18 cellular contexts compared by ENCODE assay signal in genomic region chr1:180123463-180123936, GRCh38. TPM values are rescaled to one million over a fixed set of nuclear protein-coding genes. Genes with fewer than 3 reads are reported as not detected.
DNase-seq lines count a peak whose midpoint lies in the region; ATAC-seq and TF ChIP-seq lines count a peak whose summit lies in the region.
"Had no signal": no experiment of that assay in that cellular context is flagged by ENCODE, and none has a peak within 500 bp of the region (broad histone marks: within the 10 kb centered on the region; RNA-seq: fewer than 3 reads in every experiment).

No MANE protein-coding gene starts in this region.

- H3K9me3 Mint-ChIP-seq in activated CD8-positive, alpha-beta T cell treated with anti-CD3 and anti-CD28 coated beads for 36 hours: no peaks in the 10 kb centered on the region
- no peaks in the 10 kb centered on the region for H3K9me3 Mint-ChIP-seq in activated CD8-positive, alpha-beta T cell treated with anti-CD3 and anti-CD28 coated beads, Interleukin-2, amount 10 ng/mL, durations not matched to agents 7 days and 5 days (ENCODE audit: insufficient read depth)
- H3K9me3 Mint-ChIP-seq: T-cell had no signal

- peaks cover 31% of the 10 kb centered on the region for H3K4me1 ChIP-seq in PC-3 (ENCODE audit: insufficient read depth, low read length)
- H3K4me1 ChIP-seq: left ventricle myocardium inferior, prostate gland had no signal

- POLR2A ChIA-PET in activated CD8-positive, alpha-beta T cell treated with anti-CD3 and anti-CD28 coated beads for 36 hours (lab: Charles Lee): interaction anchor here (0.6 kb wide), 1 partner anchor 29 kb away, joined by 3 read pairs; no protein-coding TSS in a partner anchor
- POLR2A ChIA-PET in activated CD8-positive, alpha-beta T cell treated with anti-CD3 and anti-CD28 coated beads, Interleukin-2, amount 10 ng/mL, durations not matched to agents 7 days and 5 days (lab: Charles Lee): no interaction called here
- POLR2A ChIA-PET in PC-3 (lab: Charles Lee; ENCODE audit: unreplicated experiment): interaction anchor here (1.5 kb wide), 1 partner anchor 31 kb away, joined by 14 read pairs; the partner anchor contains the start of gene QSOX1

- H3K4me2 ChIP-seq in PC-3 (ENCODE audit: low read length): no peak overlapping the region

- no peaks in the 10 kb centered on the region for H3K9me2 ChIP-seq in PC-3 (replicated peaks; ENCODE audit: low read length)

- no peaks in the 10 kb centered on the region for H3K27me3 Mint-ChIP-seq in activated CD8-positive, alpha-beta T cell treated with anti-CD3 and anti-CD28 coated beads for 36 hours
- peaks cover 2% of the 10 kb centered on the region for H3K27me3 Mint-ChIP-seq in activated CD8-positive, alpha-beta T cell treated with anti-CD3 and anti-CD28 coated beads, Interleukin-2, amount 10 ng/mL, durations not matched to agents 7 days and 5 days (ENCODE audit: low read depth)
- H3K27me3 Mint-ChIP-seq: naive thymus-derived CD8-positive, alpha-beta T cell; T-cell had no signal

- intact Hi-C loops in activated CD8-positive, alpha-beta T cell treated with anti-CD3 and anti-CD28 coated beads for 36 hours (cut with micrococcal nuclease): no loop called here
- intact Hi-C loops in PC-3 (cut with micrococcal nuclease): loop anchor here (1.0 kb wide), 1 partner anchor 28 kb away; no protein-coding TSS in a partner anchor

- H4K20me1 ChIP-seq in PC-3 (ENCODE audit: low read length): no peaks in the 10 kb centered on the region

- no peaks in the 10 kb centered on the region for H3K27me3 ChIP-seq in PC-3 (ENCODE audit: low read length)

- no peaks in the 10 kb centered on the region for H3K9me3 ChIP-seq in PC-3 (ENCODE audit: low read length)
- H3K9me3 ChIP-seq: left ventricle myocardium inferior, prostate gland had no signal

- ATAC-seq in activated CD8-positive, alpha-beta T cell treated with anti-CD3 and anti-CD28 coated beads for 36 hours: no peak
- ATAC-seq in activated CD8-positive, alpha-beta T cell treated with anti-CD3 and anti-CD28 coated beads, Interleukin-2, amount 10 ng/mL, durations not matched to agents 7 days and 5 days: no peak
- ATAC-seq in PC-3 (peak; percentile 52), esophagus mucosa (peak; percentile 77), HG03196 (IDR thresholded peaks at IDR 0.05; ENCODE audit: unreplicated experiment) (no peak), GM21528 (IDR thresholded peaks at IDR 0.05; ENCODE audit: low FRiP score, unreplicated experiment) (no peak)
- ATAC-seq: naive thymus-derived CD8-positive, alpha-beta T cell; T-cell had no signal

- no peaks in the 10 kb centered on the region for H3F3A ChIP-seq in PC-3 (ENCODE audit: low read length, unreplicated experiment)

- H3K4me3 ChIP-seq in PC-3 (ENCODE audit: low read length) (no peak overlapping the region), skeletal muscle cell (ENCODE audit: low read depth, low read length) (no peak overlapping the region)
- H3K4me3 ChIP-seq: left ventricle myocardium inferior, prostate gland had no signal

- no peaks in the 10 kb centered on the region for H3K79me2 ChIP-seq in PC-3 (ENCODE audit: low read length)

- H2AFZ ChIP-seq in PC-3 (ENCODE audit: low read length): no peak overlapping the region

- peaks cover 5% of the 10 kb centered on the region for H3K4me1 Mint-ChIP-seq in activated CD8-positive, alpha-beta T cell treated with anti-CD3 and anti-CD28 coated beads for 36 hours (ENCODE audit: low read depth)
- peaks cover 5% of the 10 kb centered on the region for H3K4me1 Mint-ChIP-seq in activated CD8-positive, alpha-beta T cell treated with anti-CD3 and anti-CD28 coated beads, Interleukin-2, amount 10 ng/mL, durations not matched to agents 7 days and 5 days (ENCODE audit: low read depth)

- H3K27ac Mint-ChIP-seq in activated CD8-positive, alpha-beta T cell treated with anti-CD3 and anti-CD28 coated beads for 36 hours: no peak overlapping the region
- no peak overlapping the region for H3K27ac Mint-ChIP-seq in activated CD8-positive, alpha-beta T cell treated with anti-CD3 and anti-CD28 coated beads, Interleukin-2, amount 10 ng/mL, durations not matched to agents 7 days and 5 days
- H3K27ac Mint-ChIP-seq: naive thymus-derived CD8-positive, alpha-beta T cell; T-cell had no signal

- BruUV-seq in PC-3 (replicated peaks; lab: Mats Ljungman, UMichigan): no TSS peak

- peak; percentile 19 for DNase-seq in activated CD8-positive, alpha-beta T cell treated with anti-CD3 and anti-CD28 coated beads for 36 hours
- no peak for DNase-seq in activated CD8-positive, alpha-beta T cell treated with anti-CD3 and anti-CD28 coated beads, Interleukin-2, amount 10 ng/mL, durations not matched to agents 7 days and 5 days
- DNase-seq in PC-3 (peak; percentile 86), skeletal muscle cell (ENCODE audit: low read depth) (peak; percentile 15)
- no peak for DNase-seq in activated CD4-positive, alpha-beta T cell treated with anti-CD3 and anti-CD28 coated beads for 1 hour
- DNase-seq: activated CD4-positive, CD25-positive, alpha-beta regulatory T cell; activated T-cell treated with anti-CD3 and anti-CD28 coated beads for 4 hours; Karpas-422; left ventricle myocardium inferior; naive thymus-derived CD8-positive, alpha-beta T cell; NCI-H1930; NCI-H526 treated with DMSO at 0.1 percent for 48 hours; substantia nigra; T-cell had no signal

- H3K9ac ChIP-seq in PC-3 (ENCODE audit: low read length): peak overlapping the region; percentile 49; the same call in 1 of the 2 replicates

- CTCF ChIA-PET in activated CD8-positive, alpha-beta T cell treated with anti-CD3 and anti-CD28 coated beads for 36 hours (lab: Charles Lee): interaction anchor here (1.3 to 1.4 kb wide), 3 partner anchors 10 to 90 kb away, joined by 3 read pairs; no protein-coding TSS in a partner anchor
- CTCF ChIA-PET in activated CD8-positive, alpha-beta T cell treated with anti-CD3 and anti-CD28 coated beads, Interleukin-2, amount 10 ng/mL, durations not matched to agents 7 days and 5 days (lab: Charles Lee): interaction anchor here (1.7 kb wide), 1 partner anchor 45 kb away, joined by 4 read pairs; no protein-coding TSS in a partner anchor
- CTCF ChIA-PET in PC-3 (lab: Charles Lee): no interaction called here

- H3K4me3 Mint-ChIP-seq in activated CD8-positive, alpha-beta T cell treated with anti-CD3 and anti-CD28 coated beads for 36 hours: no peak overlapping the region
- H3K4me3 Mint-ChIP-seq in activated CD8-positive, alpha-beta T cell treated with anti-CD3 and anti-CD28 coated beads, Interleukin-2, amount 10 ng/mL, durations not matched to agents 7 days and 5 days: no peak overlapping the region
- H3K4me3 Mint-ChIP-seq: naive thymus-derived CD8-positive, alpha-beta T cell; T-cell had no signal

- H3K36me3 Mint-ChIP-seq in activated CD8-positive, alpha-beta T cell treated with anti-CD3 and anti-CD28 coated beads for 36 hours (ENCODE audit: low read depth): no peaks in the 10 kb centered on the region
- H3K36me3 Mint-ChIP-seq in activated CD8-positive, alpha-beta T cell treated with anti-CD3 and anti-CD28 coated beads, Interleukin-2, amount 10 ng/mL, durations not matched to agents 7 days and 5 days (ENCODE audit: low read depth): no peaks in the 10 kb centered on the region
- H3K36me3 Mint-ChIP-seq: naive thymus-derived CD8-positive, alpha-beta T cell; T-cell had no signal

- H3K27ac ChIP-seq in PC-3 (ENCODE audit: low read length): peak overlapping the region; percentile 89
- H3K27ac ChIP-seq: left ventricle myocardium inferior, prostate gland had no signal

- H3K36me3 ChIP-seq in PC-3 (ENCODE audit: low read depth, low read length): no peaks in the 10 kb centered on the region
- H3K36me3 ChIP-seq: left ventricle myocardium inferior, prostate gland had no signal

- TF ChIP-seq CTCF in activated CD8-positive, alpha-beta T cell treated with anti-CD3 and anti-CD28 coated beads for 36 hours (IDR thresholded peaks at IDR 0.05): no peak
- no peak for TF ChIP-seq CTCF in PC-3 (conservative IDR thresholded peaks at IDR 0.05; ENCODE audit: low read depth, low read length)

RNA-seq across cellular contexts. Expression of gene QSOX1, which starts 31.2 kb away (rescaled TPM):
- total RNA-seq in activated CD8-positive, alpha-beta T cell treated with anti-CD3 and anti-CD28 coated beads for 36 hours: 10 to 100 TPM; 32.2 to 33.9 TPM
- total RNA-seq in activated CD8-positive, alpha-beta T cell treated with anti-CD3 and anti-CD28 coated beads, Interleukin-2, amount 10 ng/mL, durations not matched to agents 7 days and 5 days: 10 to 100 TPM; 23.9 to 25.2 TPM
- total RNA-seq in PC-3 (2014; rRNA removed) (192 and 237 TPM in 2 replicates), esophagus mucosa (116 TPM)

Comparison
In these comparisons a context has a peak if more than half of its experiments do, and no peak if none do; other contexts are left out.
1. DNase-seq: peak in activated CD8-positive, alpha-beta T cell treated with anti-CD3 and anti-CD28 coated beads for 36 hours (single experiment), PC-3 (single experiment) and skeletal muscle cell (single experiment); none in activated CD8-positive, alpha-beta T cell treated with anti-CD3 and anti-CD28 coated beads, Interleukin-2, amount 10 ng/mL, durations not matched to agents 7 days and 5 days (single experiment) and activated CD4-positive, alpha-beta T cell treated with anti-CD3 and anti-CD28 coated beads for 1 hour (single experiment).
2. ATAC-seq: peak in PC-3 (single experiment) and esophagus mucosa (single experiment); none in activated CD8-positive, alpha-beta T cell treated with anti-CD3 and anti-CD28 coated beads for 36 hours (single experiment), activated CD8-positive, alpha-beta T cell treated with anti-CD3 and anti-CD28 coated beads, Interleukin-2, amount 10 ng/mL, durations not matched to agents 7 days and 5 days (single experiment), HG03196 (single experiment) and GM21528 (single experiment).